ENCODE assay signal across 8 cellular contexts in genomic region chr3:146469206-146470017, GRCh38. TPM values are rescaled to one million over a fixed set of nuclear protein-coding genes. Genes with fewer than 3 reads are reported as not detected.
DNase-seq lines count a peak whose midpoint lies in the region; ATAC-seq, FAIRE-seq and TF ChIP-seq lines count a peak whose summit lies in the region.

TSS of gene PLSCR2 (minus strand) at chr3:146469561. CDS start at chr3:146459904, 9,657 bp downstream.

- TF ChIP-seq EP300 in GM12878 (IDR thresholded peaks at IDR 0.05; ENCODE audit: borderline replicate concordance in 1 of 2, control insufficient read depth in 1 of 2, low read depth in 2 of 2, low read length in 2 of 2): no peak

- peak; percentile 57 for FAIRE-seq in GM12878 (lab: Jason Lieb, UNC)

- H3K79me2 ChIP-seq in GM12878 (ENCODE audit: control insufficient read depth, insufficient read depth, low read length): no peaks in the 10 kb centered on the region

- peak within 1 kb of the TSS; percentile 71 for H3K4me3 Mint-ChIP-seq in T-helper 1 cell treated with Interleukin-12 subunit alpha and Interleukin-12 subunit beta and Interleukin-4 antibody, amounts not matched to agents 30 μg/mL and 1 μg/mL, for 36 hours

- BruUV-seq in GM12878 (replicated peaks; lab: Mats Ljungman, UMichigan): no TSS peak

- peak within 1 kb of the TSS; percentile 88 for H2AFZ ChIP-seq in GM12878 (ENCODE audit: control insufficient read depth, low read depth, low read length)

- H3K4me2 ChIP-seq in GM12878 (ENCODE audit: control insufficient read depth, insufficient read depth): peak within 1 kb of the TSS; percentile 95

- DNase-seq in AG08396 (ENCODE audit: low spot score): peak; percentile 24
- DNase-seq in GM12878 (ENCODE audit: low read depth, low spot score): peak; percentile 8
- peak; percentile 82 for DNase-seq in iPS-NIHi7 (ENCODE audit: extremely low spot score)
- DNase-seq in stimulated activated CD4-positive, alpha-beta T cell treated with anti-CD3 and anti-CD28 coated beads, Interleukin-1b, Interleukin-23, amount 100 ng/mL, for 1 hour (ENCODE audit: low read depth in 2 of 2): peak; percentile 22 to 40
- DNase-seq in KBM-7: no peak

- peaks cover 4% of the 10 kb centered on the region; the same call in 1 of the 2 replicates for H3K4me1 ChIP-seq in GM12878 (ENCODE audit: control insufficient read depth, insufficient read depth, low read length)

- no peak within 1 kb of the TSS for H3K27ac ChIP-seq in GM12878 (ENCODE audit: control insufficient read depth, insufficient read depth)

- RAD21 ChIA-PET in GM12878 (lab: Charles Lee; ENCODE audit: unreplicated experiment): no interaction called here

- TF ChIP-seq RAD21 in GM12878 (IDR thresholded peaks at IDR 0.05; ENCODE audit: insufficient read depth, low read depth, low read length): no peak

- CTCF ChIA-PET in GM12878 (lab: Yijun Ruan, JAX): interaction anchor here (1.3 kb wide), 1 partner anchor 50 kb away, joined by 3 read pairs; no protein-coding TSS in a partner anchor

- H3K27me3 ChIP-seq in GM12878 (replicated peaks in 1 of 2; ENCODE audit: control insufficient read depth in 2 of 2, insufficient read depth in 2 of 2, low read length in 1 of 2): no peaks in the 10 kb centered on the region

- in situ Hi-C loops in GM12878 (cut with MboI) (no loop called here), KBM-7 (cut with MboI; ENCODE audit: low pct_unique_long_range_greater_than_20kb, low sequenced_read_pairs) (no loop called here)

- 7% methylated on average over 38 of the region's 50 CpGs for WGBS in GM12878 (ENCODE audit: insufficient coverage, insufficient replicate concordance, low lambda C conversion rate, missing lambda C conversion rate)

- no peak for TF ChIP-seq CTCF in GM12878 (IDR thresholded peaks at IDR 0.05 in 2 of 3, conservative IDR thresholded peaks at IDR 0.05 in 1 of 3; ENCODE audit: control insufficient read depth in 2 of 3, extremely low read depth in 1 of 3, insufficient read depth in 1 of 3, low read depth in 3 of 3, low read length in 3 of 3)

- peak within 1 kb of the TSS; percentile 52; the same call in 1 of the 2 replicates for H3K4me3 ChIP-seq in GM12878

- no peaks in the 10 kb centered on the region for H3K9me3 Mint-ChIP-seq in T-helper 1 cell treated with Interleukin-12 subunit alpha and Interleukin-12 subunit beta and Interleukin-4 antibody, amounts not matched to agents 30 μg/mL and 1 μg/mL, for 36 hours

- POLR2A ChIA-PET in GM12878 (lab: Charles Lee): no interaction called here

- H3K4me1 Mint-ChIP-seq in T-helper 1 cell treated with Interleukin-12 subunit alpha and Interleukin-12 subunit beta and Interleukin-4 antibody, amounts not matched to agents 30 μg/mL and 1 μg/mL, for 36 hours (ENCODE audit: low read depth): peaks cover 8% of the 10 kb centered on the region

- H3K9ac ChIP-seq in GM12878 (ENCODE audit: control insufficient read depth, insufficient read depth, low read length): peak within 1 kb of the TSS; percentile 24; the same call in 1 of the 2 replicates

- peaks cover 7% of the 10 kb centered on the region for H3K27me3 Mint-ChIP-seq in T-helper 1 cell treated with Interleukin-12 subunit alpha and Interleukin-12 subunit beta and Interleukin-4 antibody, amounts not matched to agents 30 μg/mL and 1 μg/mL, for 36 hours (ENCODE audit: low read depth)

- H4K20me1 ChIP-seq in GM12878 (ENCODE audit: control insufficient read depth, insufficient read depth): no peaks in the 10 kb centered on the region

- peak within 1 kb of the TSS; percentile 74 for H3K27ac Mint-ChIP-seq in T-helper 1 cell treated with Interleukin-12 subunit alpha and Interleukin-12 subunit beta and Interleukin-4 antibody, amounts not matched to agents 30 μg/mL and 1 μg/mL, for 36 hours

- SMC1A ChIA-PET in GM12878 (lab: Charles Lee; ENCODE audit: uncharacterized antibody, unreplicated experiment): interaction anchor here (1.9 kb wide), 1 partner anchor 75 kb away, joined by 9 read pairs; the partner anchor contains the start of gene PLSCR1

- peak; percentile 95 for ATAC-seq in GM19043 (IDR thresholded peaks at IDR 0.05; ENCODE audit: low read depth, unreplicated experiment)
- ATAC-seq in HG03378 (IDR thresholded peaks at IDR 0.05; ENCODE audit: unreplicated experiment): peak; percentile 97
- peak; percentile 95 for ATAC-seq in GM12878

- intact Hi-C loops in GM12878 (cut with micrococcal nuclease; ENCODE audit: unreplicated experiment): loop anchor here (5.0 kb wide), 1 partner anchor 73 kb away; the partner anchor contains the start of gene PLSCR1

- no peaks in the 10 kb centered on the region for H3K36me3 ChIP-seq in GM12878 (ENCODE audit: control insufficient read depth in 2 of 2, insufficient read depth in 2 of 2, low read length in 1 of 2)

- H3K36me3 Mint-ChIP-seq in T-helper 1 cell treated with Interleukin-12 subunit alpha and Interleukin-12 subunit beta and Interleukin-4 antibody, amounts not matched to agents 30 μg/mL and 1 μg/mL, for 36 hours (ENCODE audit: low read depth): no peaks in the 10 kb centered on the region

- no peaks in the 10 kb centered on the region for H3K9me3 ChIP-seq in GM12878 (replicated peaks; ENCODE audit: control insufficient read depth, insufficient read depth, low read length)

- TF ChIP-seq POLR2A in GM12878 (IDR thresholded peaks at IDR 0.05; ENCODE audit: low read depth, low read length): peak; percentile 70

TF ChIP-seq in GM12878, 131 proteins besides CTCF, POLR2A, EP300 and RAD21:
- TF ChIP-seq NR2C2 (IDR thresholded peaks at IDR 0.05; ENCODE audit: borderline replicate concordance, control insufficient read depth, insufficient read length, low read depth): no peak
- TF ChIP-seq TCF12 (IDR thresholded peaks at IDR 0.05; ENCODE audit: low read depth, low read length): peak; percentile 50; the same call in 1 of the 2 replicates
- no peak for TF ChIP-seq CHD1 (IDR thresholded peaks at IDR 0.05; ENCODE audit: low read depth, low read length)
- 0 out of 2 replicates have a peak, but pooled peaks have one; percentile 9 for TF ChIP-seq IKZF1 (conservative IDR thresholded peaks at IDR 0.05)
- TF ChIP-seq, protein P1, sequence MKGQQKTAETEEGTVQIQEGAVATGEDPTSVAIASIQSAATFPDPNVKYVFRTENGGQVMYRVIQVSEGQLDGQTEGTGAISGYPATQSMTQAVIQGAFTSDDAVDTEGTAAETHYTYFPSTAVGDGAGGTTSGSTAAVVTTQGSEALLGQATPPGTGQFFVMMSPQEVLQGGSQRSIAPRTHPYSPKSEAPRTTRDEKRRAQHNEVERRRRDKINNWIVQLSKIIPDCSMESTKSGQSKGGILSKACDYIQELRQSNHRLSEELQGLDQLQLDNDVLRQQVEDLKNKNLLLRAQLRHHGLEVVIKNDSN (IDR thresholded peaks at IDR 0.05; ENCODE audit: borderline replicate concordance, extremely low read length, insufficient read depth, low read depth, low read length): peak; percentile 37
- 0 out of 2 replicates have a peak, but pooled peaks have one; percentile 48 for TF ChIP-seq TCF3 (IDR thresholded peaks at IDR 0.05; ENCODE audit: borderline replicate concordance, insufficient read depth, low read depth, low read length)

RNA-seq across cellular contexts. Expression of gene PLSCR2, which starts in this region (rescaled TPM):
- not detected in 2 replicates for total RNA-seq in GM12878 (2013; cell fraction: nucleolus; rRNA removed)
- total RNA-seq in GM12878 (2014; rRNA removed): not detected in 2 replicates
- total RNA-seq in GM12878 (2014; rRNA removed; fragmentation: Illumina TruSeq; extraction: Trizol): not detected in 2 replicates
- total RNA-seq in GM12878 (2021): not detected in 2 replicates
- not detected for polyA plus RNA-seq in GM12878 (2011; ENCODE audit: low read depth)
- polyA plus RNA-seq in GM12878 (2011; rRNA removed): not detected in 2 replicates
- not detected in 2 replicates for polyA plus RNA-seq in GM12878 (2011; cell fraction: cytosol; rRNA removed)
- polyA plus RNA-seq in GM12878 (2011; cell fraction: nucleus; rRNA removed): not detected in 2 replicates
- not detected in 2 replicates for polyA plus RNA-seq in GM12878 (2012)
- not detected in 2 replicates for polyA plus RNA-seq in GM12878 (2014; fragmentation: Illumina TruSeq; extraction: Trizol)
- not detected for polyA plus RNA-seq in GM12878 (2014; fragmentation: Nextera tagmentation; extraction: Ambion mirVana)
- polyA plus RNA-seq in GM12878 (2014; rRNA removed): not detected in 2 replicates
- polyA plus RNA-seq in GM12878 (2016; fragmentation: Nextera tagmentation; extraction: Ambion mirVana): not detected
- polyA minus RNA-seq in GM12878 (2011; rRNA and poly(A)+ RNA removed): not detected in 2 replicates
- not detected in 2 replicates for polyA minus RNA-seq in GM12878 (2011; cell fraction: cytosol; rRNA and poly(A)+ RNA removed)
- not detected in 2 replicates for polyA minus RNA-seq in GM12878 (2011; cell fraction: nucleus; rRNA and poly(A)+ RNA removed)

Comparison
In these comparisons a context has a peak if more than half of its experiments do, and no peak if none do; other contexts are left out.
1. Peak in DNase-seq, ATAC-seq, H3K4me3 ChIP-seq, H3K9ac ChIP-seq and H3K4me2 ChIP-seq in GM12878; RNA of the gene not detected or under 1 TPM.